ENCODE assay signal across 8 cellular contexts in genomic region chrX:119605739-119606507, GRCh38. TPM values are rescaled to one million over a fixed set of nuclear protein-coding genes. Genes with fewer than 3 reads are reported as not detected.
DNase-seq lines count a peak whose midpoint lies in the region; ATAC-seq and TF ChIP-seq lines count a peak whose summit lies in the region.

Gene NKRF (minus strand): TSS chrX:119606424.

- H3K4me3 Mint-ChIP-seq in IgD-negative memory B cell: peak within 1 kb of the TSS; percentile 90 to 98 (median 94)

- H3K27me3 ChIP-seq in foreskin keratinocyte (no peaks in the 10 kb centered on the region), neutrophil (no peaks in the 10 kb centered on the region), suprapubic skin (no peaks in the 10 kb centered on the region)

- H3K4me1 Mint-ChIP-seq in IgD-negative memory B cell: peaks cover 13 to 31% (median 29%) of the 10 kb centered on the region in 3 donors

- peaks cover 9% of the 10 kb centered on the region for H3K27me3 Mint-ChIP-seq in IgD-negative memory B cell

- H3K9me3 ChIP-seq in neutrophil: no peaks in the 10 kb centered on the region
- no peaks in the 10 kb centered on the region for H3K9me3 ChIP-seq in suprapubic skin

- no peaks in the 10 kb centered on the region for H3K36me3 ChIP-seq in neutrophil
- peaks cover 2% of the 10 kb centered on the region for H3K36me3 ChIP-seq in suprapubic skin

- H3K4me3 ChIP-seq in neutrophil (ENCODE audit: low read depth in 1 of 2, low read length in 1 of 2) (peak within 1 kb of the TSS; percentile 73 to 77), suprapubic skin (peak within 1 kb of the TSS; percentile 73)

- ATAC-seq in GM21576 (IDR thresholded peaks at IDR 0.05; ENCODE audit: unreplicated experiment): peak; percentile 65
- ATAC-seq in foreskin keratinocyte: peak; percentile 83

- H3K27ac ChIP-seq in foreskin keratinocyte (peak within 1 kb of the TSS; percentile 69), neutrophil (peak within 1 kb of the TSS; percentile 94), suprapubic skin (peak within 1 kb of the TSS; percentile 85)

- H3K36me3 Mint-ChIP-seq in IgD-negative memory B cell: no peaks in the 10 kb centered on the region

- no peak for TF ChIP-seq CTCF in foreskin keratinocyte (conservative IDR thresholded peaks at IDR 0.05)
- TF ChIP-seq CTCF in neutrophil (IDR thresholded peaks at IDR 0.05): no peak
- no peak for TF ChIP-seq CTCF in suprapubic skin (IDR thresholded peaks at IDR 0.05)

- no peaks in the 10 kb centered on the region for H3K9me3 Mint-ChIP-seq in IgD-negative memory B cell

- 38% methylated on average over 33 of the region's 78 CpGs for WGBS in suprapubic skin

- TF ChIP-seq POLR2A in suprapubic skin (IDR thresholded peaks at IDR 0.05): peak in 1 of 2 donors; percentile 61

- TF ChIP-seq EP300 in suprapubic skin (IDR thresholded peaks at IDR 0.05): no peak

- peaks cover 5% of the 10 kb centered on the region for H3K4me1 ChIP-seq in foreskin keratinocyte
- peaks cover 12 to 14% of the 10 kb centered on the region in 2 experiments for H3K4me1 ChIP-seq in neutrophil (ENCODE audit: control insufficient read depth in 1 of 2, insufficient read depth in 1 of 2, low read depth in 1 of 2, low read length in 1 of 2)
- peaks cover 5% of the 10 kb centered on the region for H3K4me1 ChIP-seq in suprapubic skin

- DNase-seq in DMS53 treated with DMSO at 0.1 percent for 48 hours (lab: John Stamatoyannopoulos, UW; ENCODE audit: unreplicated experiment) (peak; percentile 5), RPMI7951 (ENCODE audit: low read depth) (peak; percentile 84), activated gamma-delta T cell (lab: John Stamatoyannopoulos, UW) (peak; percentile 72), foreskin keratinocyte (peak in 1 of 2 donors; percentile 72), suprapubic skin (ENCODE audit: low spot score in 2 of 2) (peak; percentile 93 to 94)

- peak within 1 kb of the TSS; percentile 96 for H3K27ac Mint-ChIP-seq in IgD-negative memory B cell

RNA-seq across cellular contexts. Expression of gene NKRF, which starts in this region (rescaled TPM):
- polyA plus RNA-seq in IgD-negative memory B cell: 7.1 TPM
- total RNA-seq in RPMI7951 (2014; rRNA removed; shearing (Covaris generic)): 3.9 and 4.4 TPM in 2 replicates
- 12.8 and 13.8 TPM in 2 replicates for total RNA-seq in foreskin keratinocyte
- 5.4 and 6.5 TPM in 2 replicates for polyA plus RNA-seq in foreskin keratinocyte
- total RNA-seq in suprapubic skin: 10 to 100 TPM in 3 of 4 donors, 1 to 10 TPM in 1; 9.7 to 13.6 (median 11.9) TPM
